In the genomic region with DNA sequence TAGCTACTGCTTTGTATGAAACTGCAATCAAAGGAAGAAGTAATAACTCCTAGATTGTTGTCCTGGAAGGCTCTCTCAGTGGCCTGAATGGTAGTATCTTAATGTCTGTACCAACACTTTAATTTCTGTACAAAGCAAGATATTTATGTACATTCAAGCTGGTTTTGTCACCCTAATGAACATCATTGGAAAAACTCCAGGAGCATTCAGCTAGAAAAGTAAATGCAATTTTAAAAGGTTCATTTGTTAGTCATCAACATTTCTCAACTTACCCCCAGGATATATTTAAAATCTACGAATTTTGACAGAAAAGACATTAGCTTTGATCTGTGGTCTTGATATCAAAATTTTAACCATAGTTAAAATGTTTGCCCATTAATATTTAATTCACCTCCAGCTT, we compare ENCODE assay signal across 31 cellular contexts.
"Had no signal": no experiment of that assay in that cellular context is flagged by ENCODE, and none has a peak within 500 bp of the region (broad histone marks: within the 10 kb centered on the region; RNA-seq: fewer than 3 reads in every experiment).

No MANE protein-coding gene starts in this region.

- H3K27me3 ChIP-seq: brain microvascular endothelial cell, SJCRH30 had no signal

- H3K4me1 ChIP-seq: SJCRH30 had no signal

- H3K36me3 ChIP-seq: brain microvascular endothelial cell, SJCRH30, WERI-Rb-1 had no signal

- H3K4me3 ChIP-seq: SJCRH30, SK-N-MC had no signal

- H3K27ac ChIP-seq: brain microvascular endothelial cell, SJCRH30, SK-N-MC, WERI-Rb-1 had no signal

- DNase-seq: activated CD4-positive, alpha-beta memory T cell treated with anti-CD3 and anti-CD28 coated beads, Interleukin-2, amount 10 ng/mL, durations not matched to agents 7 days and 5 days; activated CD4-positive, alpha-beta T cell treated with anti-CD3 and anti-CD28 coated beads for 1 hour; activated CD4-positive, alpha-beta T cell treated with anti-CD3 and anti-CD28 coated beads for 48 hours; activated CD4-positive, CD25-positive, alpha-beta regulatory T cell; activated CD8-positive, alpha-beta memory T cell treated with anti-CD3 and anti-CD28 coated beads for 24 hours; activated CD8-positive, alpha-beta memory T cell treated with anti-CD3 and anti-CD28 coated beads, Interleukin-2, amount 10 ng/mL, durations not matched to agents 7 days and 5 days; activated CD8-positive, alpha-beta memory T cell treated with anti-CD3 and anti-CD28 coated beads, Interleukin-2, amount 50 U/mL, for 48 hours; activated effector memory CD4-positive, alpha-beta T cell treated with Interleukin-2 at 50 U/mL for 16 hours; activated naive CD4-positive, alpha-beta T cell treated with anti-CD3 and anti-CD28 coated beads, Interleukin-2, amount 10 ng/mL, durations not matched to agents 7 days and 5 days; activated naive CD8-positive, alpha-beta T cell treated with anti-CD3 and anti-CD28 coated beads, Interleukin-2, amount 50 U/mL, for 24 hours; activated T-cell treated with anti-CD3 and anti-CD28 coated beads, Interleukin-2, amount 50 U/mL, for 48 hours; anterior cingulate cortex; brain microvascular endothelial cell; central memory CD4-positive, alpha-beta T cell; MM.1S; MV-4-11; NCI-H1092; NCI-H1436 treated with DMSO at 0.1 percent for 48 hours; NCI-H1694 treated with DMSO at 0.1 percent for 48 hours; NCI-H2029; NCI-H2107; NCI-H2171; NCI-H510A; NCI-H526; NCI-H748 treated with DMSO at 0.1 percent for 48 hours; NK-92 treated with Interleukin-12 subunit alpha and Interleukin-12 subunit beta, amount 100 ng/mL, for 24 hours; SHP77; SJCRH30; T1000; WERI-Rb-1 had no signal

- H3K9me3 ChIP-seq: SJCRH30 had no signal

- ATAC-seq: activated CD8-positive, alpha-beta memory T cell treated with anti-CD3 and anti-CD28 coated beads, Interleukin-2, amount 10 ng/mL, durations not matched to agents 7 days and 5 days; activated naive CD8-positive, alpha-beta T cell treated with anti-CD3 and anti-CD28 coated beads, Interleukin-2, amount 50 U/mL, for 24 hours had no signal
